1 cellular context compared by ENCODE assay signal in the genomic region with DNA sequence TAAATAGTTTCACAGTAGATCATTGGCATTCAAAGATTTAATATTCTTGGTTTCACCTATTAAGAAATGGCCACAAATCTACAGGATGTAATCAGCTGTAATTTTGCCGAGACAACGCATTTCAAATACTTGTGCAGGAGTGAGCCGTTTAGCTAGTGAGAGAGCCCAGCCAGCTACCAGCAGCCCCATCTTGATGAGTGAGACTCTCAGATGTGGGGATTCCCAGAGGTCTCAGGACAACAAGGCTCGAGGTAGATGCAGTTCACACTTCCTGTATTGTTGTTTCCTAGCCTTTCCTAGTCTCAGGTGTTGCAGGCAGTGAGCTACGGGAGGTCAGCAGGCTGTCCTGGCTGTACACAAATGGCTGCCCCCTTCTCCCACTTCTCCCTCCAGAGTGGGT.
TF ChIP-seq lines count a peak whose summit lies in the region.

No MANE protein-coding gene starts in this region.

TF ChIP-seq in H1, 55 proteins besides CTCF, POLR2A, EP300 and RAD21 (continued from another document):
- no peak for TF ChIP-seq FOSL1 (IDR thresholded peaks at IDR 0.05; ENCODE audit: insufficient read depth, low read depth, low read length)
- no peak for TF ChIP-seq SAP30 (IDR thresholded peaks at IDR 0.05; ENCODE audit: insufficient read depth, insufficient replicate concordance, low read length)
